Comparison of ENCODE assay signal across 8 cellular contexts in the genomic region with DNA sequence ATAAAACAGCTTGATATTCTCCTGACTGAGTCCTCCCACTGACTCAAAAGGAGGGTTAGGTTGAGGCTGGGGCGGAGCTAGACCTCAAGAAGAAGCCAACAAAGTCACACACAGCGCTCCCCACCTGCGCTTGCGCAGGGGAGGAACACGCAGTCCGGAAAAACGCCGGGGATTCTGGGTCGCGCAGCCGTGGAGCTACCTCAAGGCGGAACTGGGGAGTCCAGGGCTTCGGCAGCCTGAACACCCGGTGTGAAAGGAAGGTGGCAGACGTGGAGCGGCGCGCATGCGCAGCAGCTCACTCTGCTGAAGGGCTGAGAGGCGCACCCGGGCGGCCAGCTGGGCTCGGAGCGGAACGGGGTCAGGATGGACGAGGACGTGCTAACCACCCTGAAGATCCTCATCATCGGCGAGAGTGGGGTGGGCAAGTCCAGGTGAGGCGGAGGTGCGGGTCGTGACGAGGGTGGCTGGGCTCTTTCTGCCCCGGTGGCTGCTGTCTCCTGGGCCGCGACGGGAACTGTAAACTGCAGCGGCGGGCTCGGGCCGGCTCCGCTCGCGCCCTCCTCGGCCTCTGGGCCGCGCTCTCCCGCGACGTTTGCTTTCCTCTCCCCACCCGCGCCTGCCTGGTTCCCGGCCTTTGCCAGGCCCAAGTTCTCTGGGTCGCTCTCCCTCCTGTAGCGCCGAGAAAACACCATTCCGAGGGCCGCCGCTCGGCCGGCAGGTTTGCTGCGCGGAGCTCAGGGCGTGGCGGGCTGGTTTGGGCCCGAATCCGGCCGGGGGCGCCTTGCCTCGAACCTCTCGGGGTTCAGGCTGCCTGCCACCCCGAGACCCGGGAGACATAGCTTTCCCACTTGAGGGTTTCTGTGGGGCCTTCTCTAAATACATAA. TPM values are rescaled to one million over a fixed set of nuclear protein-coding genes. Genes with fewer than 3 reads are reported as not detected.
DNase-seq lines count a peak whose midpoint lies in the region; ATAC-seq, FAIRE-seq and TF ChIP-seq lines count a peak whose summit lies in the region.

RAB18 (plus strand) TSS at position 298 of the 884 bp plus-strand sequence; CDS start at position 364, 66 bp downstream.

- peak within 1 kb of the TSS; percentile 95 for H3K9ac ChIP-seq in keratinocyte (ENCODE audit: control insufficient read depth, extremely low read depth, insufficient read depth, low read length)

- H4K20me1 ChIP-seq in keratinocyte (ENCODE audit: control insufficient read depth, extremely low read depth, insufficient read depth, low read length), result peaks cover 3% of the 10 kb centered on the region

- peak in 2 of 3 experiments; percentile 2 to 18 for TF ChIP-seq CTCF in keratinocyte (optimal IDR thresholded peaks at IDR 0.05 in 1 of 3, IDR thresholded peaks at IDR 0.05 in 1 of 3, conservative IDR thresholded peaks at IDR 0.05 in 1 of 3; ENCODE audit: extremely low read depth in 1 of 3, insufficient read depth in 2 of 3, low read length in 3 of 3)

- dilution Hi-C loops in keratinocyte (cut with MboI; ENCODE audit: extremely low pct_ligation_motif_present, low sequenced_read_pairs), result no loop called here

- H3K4me3 ChIP-seq in keratinocyte (ENCODE audit: control insufficient read depth in 2 of 3, extremely low read depth in 1 of 3, insufficient read depth in 2 of 3, low read depth in 1 of 3, low read length in 3 of 3), result peak within 1 kb of the TSS; percentile 67 to 88 (median 84)

- peak; percentile 92 for TF ChIP-seq POLR2A in GM19193 (IDR thresholded peaks at IDR 0.05; ENCODE audit: extremely low read depth, insufficient read depth, insufficient read length)

- peak within 1 kb of the TSS; percentile 87 for H3K4me2 ChIP-seq in keratinocyte (ENCODE audit: control insufficient read depth, extremely low read depth, insufficient read depth, low read depth, low read length)

- H3K36me3 ChIP-seq in keratinocyte (ENCODE audit: control insufficient read depth in 2 of 2, extremely low read depth in 1 of 2, insufficient read depth in 2 of 2, low read length in 2 of 2), result peaks cover 3 to 11% of the 10 kb centered on the region in 2 experiments

- peak within 1 kb of the TSS; percentile 89 for H2AFZ ChIP-seq in keratinocyte (ENCODE audit: control insufficient read depth, low read length)

- H3K27me3 ChIP-seq in keratinocyte (ENCODE audit: control insufficient read depth, extremely low read depth, insufficient read depth, low read length), result no peaks in the 10 kb centered on the region

- peaks cover 34% of the 10 kb centered on the region for H3K4me1 ChIP-seq in keratinocyte (ENCODE audit: control insufficient read depth, extremely low read depth, insufficient read depth, low read length)

- H3K9me3 ChIP-seq in keratinocyte (ENCODE audit: control insufficient read depth, low read depth, low read length), result no peaks in the 10 kb centered on the region

- peaks cover 51% of the 10 kb centered on the region for H3K79me2 ChIP-seq in keratinocyte (ENCODE audit: control insufficient read depth, insufficient read depth, low read length)

- H3K9me1 ChIP-seq in keratinocyte (ENCODE audit: control insufficient read depth, extremely low read depth, insufficient read depth, low read length), result peaks cover 3% of the 10 kb centered on the region

- ATAC-seq in HG03439 (IDR thresholded peaks at IDR 0.05; ENCODE audit: unreplicated experiment), result peak; percentile 98

- peak; percentile 75 for FAIRE-seq in keratinocyte (lab: Jason Lieb, UNC)

- peak within 1 kb of the TSS; percentile 91 for H3K27ac ChIP-seq in keratinocyte (ENCODE audit: control insufficient read depth, insufficient read depth, low read length)

- DNase-seq in AML-193 (lab: John Stamatoyannopoulos, UW) (peak; percentile 95 to 97), NCI-H510A (lab: John Stamatoyannopoulos, UW) (peak; percentile 83), cerebellum (ENCODE audit: low spot score) (peak; percentile 89), keratinocyte (ENCODE audit: low read depth, low spot score) (peak; percentile 95)
- DNase-seq in activated CD4-positive, alpha-beta T cell treated with anti-CD3 and anti-CD28 coated beads for 1 hour, result peak; percentile 98
- DNase-seq in stimulated activated CD4-positive, alpha-beta T cell treated with anti-CD3 and anti-CD28 coated beads, Interleukin-15, amount 100 ng/mL, for 1 hour (ENCODE audit: low read depth in 1 of 2, low spot score in 1 of 2), result peak; percentile 95 to 97

RNA-seq across cellular contexts. Expression of gene RAB18, which starts in this region (rescaled TPM):
- total RNA-seq in cerebellum, result 96.7 TPM
- 72.6 to 179 TPM (median 94.4 TPM) in 3 replicates for polyA plus RNA-seq in keratinocyte
- polyA plus RNA-seq in keratinocyte (2011; ENCODE audit: low read depth), result 137 TPM
- polyA plus RNA-seq in keratinocyte (2011; cell fraction: cytosol; rRNA removed), result 96.3 and 190 TPM in 2 replicates
- polyA plus RNA-seq in keratinocyte (2011; cell fraction: nucleus; rRNA removed), result 62.0 and 102 TPM in 2 replicates
- polyA plus RNA-seq in keratinocyte (2012; ENCODE audit: low replicate concordance), result 107 and 125 TPM in 2 replicates
- 5.0 to 60.1 TPM (median 26.0 TPM) in 3 replicates for polyA minus RNA-seq in keratinocyte
- 49.7 TPM for polyA minus RNA-seq in keratinocyte (2011; cell fraction: cytosol; rRNA and poly(A)+ RNA removed)
- polyA minus RNA-seq in keratinocyte (2011; cell fraction: nucleus; rRNA and poly(A)+ RNA removed), result 23.1 and 49.6 TPM in 2 replicates

Comparison
In these comparisons a context has a peak if more than half of its experiments do, and no peak if none do; other contexts are left out.
1. Peak in every context shown above with its lines: DNase-seq, ATAC-seq, H3K4me3 ChIP-seq and H3K27ac ChIP-seq.